In the genomic region with DNA sequence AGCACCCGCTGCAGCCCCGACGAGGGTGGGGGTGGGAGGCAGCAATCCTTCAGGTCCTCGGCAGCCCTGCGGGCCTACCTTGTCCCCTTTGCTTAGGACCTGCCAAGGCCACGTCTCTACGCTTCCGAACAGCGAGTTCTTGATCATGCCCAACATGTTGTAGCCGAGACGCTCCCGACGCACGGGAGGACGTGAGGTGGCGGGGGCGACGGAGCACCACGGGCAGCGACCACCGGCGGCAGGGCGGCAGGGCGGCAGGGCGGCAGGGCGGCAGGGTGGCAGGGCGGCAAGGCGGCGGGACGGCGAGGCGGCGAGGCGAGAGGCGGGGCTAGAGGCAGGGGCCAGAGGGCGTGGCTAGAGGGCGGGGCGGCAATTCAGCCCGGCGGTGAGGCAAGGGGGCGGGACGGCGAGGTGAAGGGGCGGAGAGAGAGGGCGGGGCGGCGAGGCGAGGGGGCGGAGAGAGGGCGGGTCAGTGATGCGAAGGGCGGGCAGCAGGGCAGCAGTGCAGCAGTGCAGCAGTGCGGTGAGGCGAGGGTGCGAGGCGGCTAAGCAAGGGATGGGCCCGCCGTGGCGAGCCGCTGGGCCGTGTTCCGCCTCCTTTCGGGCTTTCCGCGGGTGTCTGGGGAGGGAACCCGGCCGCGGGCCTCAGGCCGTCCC, we compare ENCODE assay signal across 8 cellular contexts.
DNase-seq lines count a peak whose midpoint lies in the region; ATAC-seq lines count a peak whose summit lies in the region.

A gene with protein sequence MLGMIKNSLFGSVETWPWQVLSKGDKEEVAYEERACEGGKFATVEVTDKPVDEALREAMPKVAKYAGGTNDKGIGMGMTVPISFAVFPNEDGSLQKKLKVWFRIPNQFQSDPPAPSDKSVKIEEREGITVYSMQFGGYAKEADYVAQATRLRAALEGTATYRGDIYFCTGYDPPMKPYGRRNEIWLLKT (minus strand): TSS at position 307 of the 657 bp plus-strand sequence. CDS start 151 bp downstream, at position 156.

- peak within 1 kb of the TSS; percentile 91 for H3K27ac ChIP-seq in substantia nigra (ENCODE audit: low read depth, low read length, poor library complexity, severe bottlenecking)

- H3K27me3 Mint-ChIP-seq in activated naive CD4-positive, alpha-beta T cell treated with anti-CD3 and anti-CD28 coated beads, Interleukin-2, amount 50 U/mL, for 24 hours, result no peaks in the 10 kb centered on the region

- no peaks in the 10 kb centered on the region for H3K36me3 Mint-ChIP-seq in activated naive CD4-positive, alpha-beta T cell treated with anti-CD3 and anti-CD28 coated beads, Interleukin-2, amount 50 U/mL, for 24 hours

- H3K36me3 ChIP-seq in ES-I3 (ENCODE audit: insufficient read depth, low read length), result no peaks in the 10 kb centered on the region

- peaks cover 2% of the 10 kb centered on the region; the same call in 1 of the 2 replicates for H3K4me1 ChIP-seq in ES-I3 (ENCODE audit: insufficient read depth, low read length)

- peak within 1 kb of the TSS; percentile 79 for H3K27ac Mint-ChIP-seq in activated naive CD4-positive, alpha-beta T cell treated with anti-CD3 and anti-CD28 coated beads, Interleukin-2, amount 50 U/mL, for 24 hours

- peak within 1 kb of the TSS; percentile 76 for H3K9ac ChIP-seq in ES-I3 (ENCODE audit: low read depth, low read length)

- H3K4me1 Mint-ChIP-seq in activated naive CD4-positive, alpha-beta T cell treated with anti-CD3 and anti-CD28 coated beads, Interleukin-2, amount 50 U/mL, for 24 hours, result peaks cover 38% of the 10 kb centered on the region

- peak; percentile 78 for ATAC-seq in HG02571 (IDR thresholded peaks at IDR 0.05; ENCODE audit: unreplicated experiment)

- DNase-seq in NAMALWA (ENCODE audit: low spot score) (peak; percentile 83), SKM-1 (lab: John Stamatoyannopoulos, UW; ENCODE audit: unreplicated experiment) (peak; percentile 42), germinal center (ENCODE audit: low spot score) (peak; percentile 98), nucleus accumbens (lab: John Stamatoyannopoulos, UW) (peak; percentile 57 to 99 (median 95)), substantia nigra (lab: John Stamatoyannopoulos, UW) (peak; percentile 81 to 99 (median 96))

- no peaks in the 10 kb centered on the region for H3K9me3 ChIP-seq in ES-I3 (ENCODE audit: control insufficient read depth, insufficient read depth, low read length)

- H3K9me3 Mint-ChIP-seq in activated naive CD4-positive, alpha-beta T cell treated with anti-CD3 and anti-CD28 coated beads, Interleukin-2, amount 50 U/mL, for 24 hours, result no peaks in the 10 kb centered on the region

- peak within 1 kb of the TSS; percentile 92 for H3K4me3 Mint-ChIP-seq in activated naive CD4-positive, alpha-beta T cell treated with anti-CD3 and anti-CD28 coated beads, Interleukin-2, amount 50 U/mL, for 24 hours

Comparison
In these comparisons a context has a peak if more than half of its experiments do, and no peak if none do; other contexts are left out.
1. Peak in every context shown above with its lines: DNase-seq, ATAC-seq and H3K27ac ChIP-seq.
2. DNase-seq: peak in every context shown above with its lines; median percentile 98 in germinal center; 96 in substantia nigra; 95 in nucleus accumbens; 83 in NAMALWA; 42 in SKM-1.